Comparison of ENCODE assay signal across 21 cellular contexts in the genomic region with DNA sequence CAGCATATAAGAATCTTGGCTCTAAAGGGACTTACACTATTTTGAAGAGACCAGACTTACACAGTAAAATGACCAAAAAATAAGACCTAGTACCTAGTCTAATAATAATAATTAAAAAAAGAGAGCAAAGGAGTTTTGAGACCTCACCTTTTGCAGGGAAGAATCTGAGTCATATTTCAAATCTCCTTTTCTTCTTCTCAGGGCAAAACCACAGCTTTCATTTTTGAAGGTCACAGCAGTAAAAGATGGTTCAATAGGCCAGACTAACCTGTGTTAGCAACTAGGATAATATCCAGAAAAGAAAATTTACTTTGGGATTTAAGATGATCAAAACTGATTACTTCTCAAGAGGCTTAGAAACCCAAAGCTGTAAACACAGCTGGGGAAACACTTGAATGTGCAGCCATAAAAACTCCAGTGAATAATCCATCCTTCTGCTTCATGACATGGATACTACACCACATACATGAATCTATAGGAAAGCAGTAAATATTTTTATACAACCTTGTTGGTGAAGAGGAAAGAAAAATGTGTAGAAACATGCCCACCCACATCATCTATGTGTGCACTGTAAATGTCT. TPM values are rescaled to one million over a fixed set of nuclear protein-coding genes. Genes with fewer than 3 reads are reported as not detected.
DNase-seq lines count a peak whose midpoint lies in the region; ATAC-seq and TF ChIP-seq lines count a peak whose summit lies in the region.
"Had no signal": no experiment of that assay in that cellular context is flagged by ENCODE, and none has a peak within 500 bp of the region (broad histone marks: within the 10 kb centered on the region; RNA-seq: fewer than 3 reads in every experiment).

No MANE protein-coding gene starts in this region.

- no peak overlapping the region for H3K4me2 ChIP-seq in hepatocyte

- H3K27me3 ChIP-seq in hepatocyte, result no peaks in the 10 kb centered on the region
- H3K27me3 ChIP-seq: cardiac muscle cell, right lobe of liver had no signal

- no peak overlapping the region for H3K4me3 ChIP-seq in hepatocyte
- H3K4me3 ChIP-seq: cardiac muscle cell, right lobe of liver had no signal

- peak; percentile 51 for ATAC-seq in GM18868 (IDR thresholded peaks at IDR 0.05; ENCODE audit: unreplicated experiment)
- peak; percentile 55 for ATAC-seq in HG03432 (IDR thresholded peaks at IDR 0.05; ENCODE audit: unreplicated experiment)
- no peak for ATAC-seq in HG03045 (IDR thresholded peaks at IDR 0.05; ENCODE audit: unreplicated experiment)
- ATAC-seq: right lobe of liver had no signal

- H3K9me3 ChIP-seq in hepatocyte (ENCODE audit: low read depth), result no peaks in the 10 kb centered on the region
- H3K9me3 ChIP-seq: right lobe of liver had no signal

- no peaks in the 10 kb centered on the region for H4K20me1 ChIP-seq in hepatocyte (ENCODE audit: insufficient read depth, poor library complexity, severe bottlenecking)

- peak; percentile 73 for DNase-seq in NCI-H82 (lab: John Stamatoyannopoulos, UW)
- DNase-seq in hepatocyte (ENCODE audit: low spot score), result no peak
- DNase-seq in NCI-H1436 (lab: John Stamatoyannopoulos, UW), result no peak
- DNase-seq in HCEC 1CT, result no peak
- DNase-seq: activated CD4-positive, alpha-beta T cell treated with anti-CD3 and anti-CD28 coated beads, Interleukin-2, amount 10 ng/mL, durations not matched to agents 7 days and 5 days; anterior cingulate cortex; CD4-positive, CD25-positive, alpha-beta regulatory T cell; DMS 273 treated with DMSO at 0.1 percent for 48 hours; GF-D8; islet precursor cell; Kasumi-1; NCI-H526 treated with DMSO at 0.1 percent for 48 hours; nephron progenitor cell; right lobe of liver; WERI-Rb-1 had no signal

- no peaks in the 10 kb centered on the region for H3K36me3 ChIP-seq in hepatocyte (replicated peaks; ENCODE audit: insufficient read depth, low read depth)
- H3K36me3 ChIP-seq: cardiac muscle cell, right lobe of liver, WERI-Rb-1 had no signal

- H3K27ac ChIP-seq in hepatocyte, result peak overlapping the region; percentile 5
- H3K27ac ChIP-seq: cardiac muscle cell, HL-60, right lobe of liver, WERI-Rb-1 had no signal

- peaks cover 11% of the 10 kb centered on the region for H3K4me1 ChIP-seq in hepatocyte (ENCODE audit: insufficient read depth)
- H3K4me1 ChIP-seq: right lobe of liver had no signal

- no peak for TF ChIP-seq CTCF in hepatocyte (IDR thresholded peaks at IDR 0.05; ENCODE audit: poor library complexity)

- no peaks in the 10 kb centered on the region for H3K79me2 ChIP-seq in hepatocyte

- no peaks in the 10 kb centered on the region for H3K9me2 ChIP-seq in hepatocyte (replicated peaks; ENCODE audit: insufficient read depth)

- H2AFZ ChIP-seq in hepatocyte, result no peak overlapping the region

RNA-seq across cellular contexts. Expression of a gene that starts 25.9 kb away (rescaled TPM):
- total RNA-seq in hepatocyte, result 16.7 and 20.8 TPM in 2 replicates
- polyA plus RNA-seq in hepatocyte, result 7.3 and 8.4 TPM in 2 replicates
- total RNA-seq: activated CD4-positive, alpha-beta T cell treated with anti-CD3 and anti-CD28 coated beads, Interleukin-2, amount 10 ng/mL, durations not matched to agents 7 days and 5 days; CD4-positive, CD25-positive, alpha-beta regulatory T cell; OCI-LY7 had no signal
